28 cellular contexts compared by ENCODE assay signal in genomic region chr7:119895320-119895719, GRCh38.
"Had no signal": no experiment of that assay in that cellular context is flagged by ENCODE, and none has a peak within 500 bp of the region (broad histone marks: within the 10 kb centered on the region; RNA-seq: fewer than 3 reads in every experiment).

No MANE protein-coding gene starts in this region.

- H3K9ac ChIP-seq: neural progenitor cell, parathyroid adenoma had no signal

- H3K9me3 ChIP-seq: ovary, psoas muscle, right lobe of liver, sigmoid colon, stomach, thoracic aorta, thyroid gland, upper lobe of right lung, uterus had no signal

- H3K36me3 Mint-ChIP-seq: neural progenitor cell; stimulated activated effector memory CD8-positive, alpha-beta T cell treated with anti-CD3 and anti-CD28 coated beads, Interleukin-12 subunit alpha, Interleukin-12 subunit beta, amount 100 ng/mL, for 72 hours; stimulated activated naive B cell treated with anti-CD40 and anti-IgM and Interleukin-4, amounts not matched to agents 10 μg/mL and 1 μg/mL and 100 μg/mL, for 72 hours had no signal

- H3K27me3 Mint-ChIP-seq: progenitor cell of endocrine pancreas; stimulated activated naive B cell treated with anti-CD40 and anti-IgM and Interleukin-4, amounts not matched to agents 10 μg/mL and 1 μg/mL and 100 μg/mL, for 72 hours; stimulated activated naive CD8-positive, alpha-beta T cell treated with anti-CD3 and anti-CD28 coated beads, Interleukin-15, Interleukin-2, amounts not matched to agents 100 ng/mL and 50 ng/mL, for 24 hours had no signal

- H3K4me1 ChIP-seq: parathyroid adenoma, psoas muscle, right lobe of liver, sigmoid colon, stomach, thyroid gland, tibial nerve, upper lobe of right lung, uterus had no signal

- H3K79me2 ChIP-seq: parathyroid adenoma had no signal

- H3K27me3 ChIP-seq: neural progenitor cell, ovary, right lobe of liver, sigmoid colon, stomach, thyroid gland, tibial nerve, upper lobe of right lung, uterus had no signal

- DNase-seq: natural killer cell; occipital lobe; ovary; posterior cingulate gyrus; psoas muscle; right cardiac atrium; right lobe of liver; sigmoid colon; small intestine; stimulated activated CD4-positive, alpha-beta T cell treated with anti-CD3 and anti-CD28 coated beads, Interleukin-15, amount 100 ng/mL, for 24 hours; stimulated activated CD4-positive, alpha-beta T cell treated with anti-CD3 and anti-CD28 coated beads, Interleukin-2, amount 100 ng/mL, for 24 hours; stimulated activated CD4-positive, alpha-beta T cell treated with anti-CD3 and anti-CD28 coated beads, Interleukin-2, amount 100 ng/mL, for 48 hours; stimulated activated CD4-positive, alpha-beta T cell treated with anti-CD3 and anti-CD28 coated beads, Interleukin-4, amount 100 ng/mL, for 24 hours; stimulated activated naive B cell treated with anti-CD40 and anti-IgM and Interleukin-4, amounts not matched to agents 10 μg/mL and 1 μg/mL and 100 μg/mL, for 72 hours; stimulated activated naive CD4-positive, alpha-beta T cell treated with Interleukin-2 at 50 U/mL for 16 hours; stomach; thyroid gland; trophoblast cell; upper lobe of right lung; uterus had no signal

- H3K36me3 ChIP-seq: neural progenitor cell, ovary, right lobe of liver, sigmoid colon, stomach, thoracic aorta, thyroid gland, tibial nerve, upper lobe of right lung, uterus had no signal

- H3K4me3 ChIP-seq: neural progenitor cell, ovary, psoas muscle, right lobe of liver, sigmoid colon, stomach, thoracic aorta, thyroid gland, tibial nerve, upper lobe of right lung, uterus had no signal

- H3K27ac Mint-ChIP-seq: natural killer cell; nephron; neural progenitor cell; stimulated activated effector memory CD8-positive, alpha-beta T cell treated with anti-CD3 and anti-CD28 coated beads, Interleukin-12 subunit alpha, Interleukin-12 subunit beta, amount 100 ng/mL, for 72 hours; stimulated activated naive B cell treated with anti-CD40 and anti-IgM and Interleukin-4, amounts not matched to agents 10 μg/mL and 1 μg/mL and 100 μg/mL, for 72 hours; stimulated activated naive CD8-positive, alpha-beta T cell treated with anti-CD3 and anti-CD28 coated beads, Interleukin-15, Interleukin-2, amounts not matched to agents 100 ng/mL and 50 ng/mL, for 24 hours had no signal

- H3K4me2 ChIP-seq: neural progenitor cell had no signal

- H3K27ac ChIP-seq: neural progenitor cell, ovary, parathyroid adenoma, psoas muscle, right lobe of liver, sigmoid colon, stomach, thoracic aorta, thyroid gland, tibial nerve, upper lobe of right lung, uterus had no signal

- H3K4me1 Mint-ChIP-seq: natural killer cell; nephron; neural progenitor cell; stimulated activated effector memory CD8-positive, alpha-beta T cell treated with anti-CD3 and anti-CD28 coated beads, Interleukin-12 subunit alpha, Interleukin-12 subunit beta, amount 100 ng/mL, for 72 hours; stimulated activated naive B cell treated with anti-CD40 and anti-IgM and Interleukin-4, amounts not matched to agents 10 μg/mL and 1 μg/mL and 100 μg/mL, for 72 hours had no signal

- H3K4me3 Mint-ChIP-seq: natural killer cell; nephron; neural progenitor cell; stimulated activated effector memory CD8-positive, alpha-beta T cell treated with anti-CD3 and anti-CD28 coated beads, Interleukin-12 subunit alpha, Interleukin-12 subunit beta, amount 100 ng/mL, for 72 hours; stimulated activated naive B cell treated with anti-CD40 and anti-IgM and Interleukin-4, amounts not matched to agents 10 μg/mL and 1 μg/mL and 100 μg/mL, for 72 hours; stimulated activated naive CD8-positive, alpha-beta T cell treated with anti-CD3 and anti-CD28 coated beads, Interleukin-15, Interleukin-2, amounts not matched to agents 100 ng/mL and 50 ng/mL, for 24 hours had no signal
